Comparison of ENCODE assay signal across 8 cellular contexts in the genomic region with DNA sequence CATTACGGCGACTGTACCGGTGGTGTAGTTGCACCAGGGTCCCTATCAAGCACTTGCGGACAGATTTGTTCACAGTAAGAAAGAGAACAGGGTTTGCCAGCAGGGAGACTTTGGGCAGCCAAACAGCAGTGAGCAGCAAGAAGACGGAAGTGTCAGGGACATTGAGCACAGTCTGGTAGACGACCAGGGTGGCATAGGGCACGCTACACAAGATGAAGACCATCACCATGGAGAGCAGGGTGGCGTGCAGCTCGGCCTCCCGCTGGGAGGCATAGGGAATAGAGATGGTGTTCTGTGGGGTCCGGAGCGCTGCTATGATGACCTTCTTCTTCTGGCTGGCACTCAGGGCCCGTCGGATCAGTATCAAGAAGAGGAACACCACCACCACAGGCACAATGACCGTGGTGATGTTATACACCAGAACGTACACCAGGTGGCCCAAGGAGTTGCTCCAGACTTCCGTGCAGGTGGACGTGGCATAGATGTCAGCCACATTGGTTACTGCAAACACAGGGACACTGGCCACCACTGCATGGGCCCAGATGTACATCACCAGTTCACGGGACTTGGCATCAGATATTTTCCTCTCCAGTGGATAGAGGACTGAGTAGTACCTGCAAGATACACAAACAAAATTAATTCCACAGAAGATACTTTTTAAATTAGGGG. TPM values are rescaled to one million over a fixed set of nuclear protein-coding genes. Genes with fewer than 3 reads are reported as not detected.
DNase-seq lines count a peak whose midpoint lies in the region; ATAC-seq, FAIRE-seq and TF ChIP-seq lines count a peak whose summit lies in the region.

No MANE protein-coding gene starts in this region.

- 83 to 85% methylated on average over 19 of the region's 19 CpGs for WGBS in aorta, 2 donors
- 87% methylated on average over 19 of the region's 19 CpGs for WGBS in right cardiac atrium

- H3K4me1 ChIP-seq in BE2C: no peaks in the 10 kb centered on the region
- no peaks in the 10 kb centered on the region for H3K4me1 ChIP-seq in astrocyte (ENCODE audit: insufficient read depth, low read length)
- no peaks in the 10 kb centered on the region for H3K4me1 ChIP-seq in aorta (ENCODE audit: control insufficient read depth in 1 of 2, insufficient read depth in 2 of 2, low read length in 2 of 2)
- H3K4me1 ChIP-seq in right cardiac atrium (ENCODE audit: control insufficient read depth, insufficient read depth, low read length): no peaks in the 10 kb centered on the region

- TF ChIP-seq CTCF in BE2C (IDR thresholded peaks at IDR 0.05; ENCODE audit: low read depth, low read length) (peak; percentile 54), GM13976 (IDR thresholded peaks at IDR 0.05; ENCODE audit: borderline replicate concordance, control extremely low read depth, extremely low read depth, insufficient read depth, missing control alignments) (peak; percentile 62), astrocyte (IDR thresholded peaks at IDR 0.05; ENCODE audit: insufficient read depth, low read depth, low read length) (peak; percentile 40), nephron (IDR thresholded peaks at IDR 0.05; ENCODE audit: unreplicated experiment in 3 of 3) (peak in 2 of 3 experiments; percentile 17 to 28)

- H3K9me3 Mint-ChIP-seq in astrocyte (ENCODE audit: unreplicated experiment) (no peaks in the 10 kb centered on the region), nephron (no peaks in the 10 kb centered on the region)

- H3K9ac ChIP-seq in astrocyte (ENCODE audit: low read length): no peak overlapping the region

- H4K20me1 ChIP-seq in astrocyte (ENCODE audit: insufficient read depth, low read length): no peaks in the 10 kb centered on the region

- H3K27me3 Mint-ChIP-seq in astrocyte (ENCODE audit: low read depth, unreplicated experiment) (no peaks in the 10 kb centered on the region), nephron (ENCODE audit: low read depth) (no peaks in the 10 kb centered on the region)

- H3K9me3 ChIP-seq in BE2C: no peaks in the 10 kb centered on the region
- H3K9me3 ChIP-seq in astrocyte (ENCODE audit: insufficient read depth, low read depth, low read length): no peaks in the 10 kb centered on the region
- no peaks in the 10 kb centered on the region for H3K9me3 ChIP-seq in aorta (ENCODE audit: control insufficient read depth, low read length)
- H3K9me3 ChIP-seq in right cardiac atrium (ENCODE audit: control insufficient read depth, low read length): no peaks in the 10 kb centered on the region

- peaks cover 19% of the 10 kb centered on the region for H3K79me2 ChIP-seq in astrocyte (ENCODE audit: insufficient read depth, low read length)

- no peaks in the 10 kb centered on the region for H3K27me3 ChIP-seq in BE2C
- no peaks in the 10 kb centered on the region for H3K27me3 ChIP-seq in astrocyte (ENCODE audit: insufficient read depth, low read length)
- no peaks in the 10 kb centered on the region for H3K27me3 ChIP-seq in aorta (ENCODE audit: control insufficient read depth in 1 of 2, insufficient read depth in 2 of 2, low read length in 1 of 2)
- H3K27me3 ChIP-seq in right cardiac atrium (ENCODE audit: control insufficient read depth, insufficient read depth): no peaks in the 10 kb centered on the region

- H3K4me3 ChIP-seq in BE2C (ENCODE audit: low read depth, low read length) (no peak overlapping the region), astrocyte (ENCODE audit: insufficient read depth, low read depth, low read length) (no peak overlapping the region), aorta (ENCODE audit: low read length in 2 of 2) (no peak overlapping the region), right cardiac atrium (ENCODE audit: low read length) (no peak overlapping the region)

- in situ Hi-C loops in GM13976 (cut with MboI; ENCODE audit: low sequenced_read_pairs, unreplicated experiment): loop anchor here (5.0 to 10.0 kb wide), 2 partner anchors 76 to 213 kb away; no protein-coding TSS in a partner anchor

- H3K4me3 Mint-ChIP-seq in astrocyte (ENCODE audit: unreplicated experiment): no peak overlapping the region
- no peak overlapping the region for H3K4me3 Mint-ChIP-seq in nephron

- H3K27ac Mint-ChIP-seq in astrocyte (ENCODE audit: unreplicated experiment) (no peak overlapping the region), nephron (no peak overlapping the region)

- no peak for ATAC-seq in aorta (ENCODE audit: low FRiP score)
- ATAC-seq in right cardiac atrium: no peak

- H3K4me1 Mint-ChIP-seq in astrocyte (ENCODE audit: low read depth, unreplicated experiment) (no peaks in the 10 kb centered on the region), nephron (no peaks in the 10 kb centered on the region)

- H3K36me3 Mint-ChIP-seq in astrocyte (ENCODE audit: low read depth, unreplicated experiment) (peaks cover 16% of the 10 kb centered on the region), nephron (ENCODE audit: low read depth) (no peaks in the 10 kb centered on the region)

- DNase-seq in BE2C (peak; percentile 51), GM13976 (ENCODE audit: low spot score) (peak; percentile 66), HT-29 (ENCODE audit: low spot score) (peak; percentile 71), astrocyte (ENCODE audit: low read depth) (no peak), NCI-H187 (lab: John Stamatoyannopoulos, UW) (no peak), aorta (no peak), right cardiac atrium (no peak)

- no peak overlapping the region for H3K27ac ChIP-seq in astrocyte (ENCODE audit: low read depth, low read length)
- no peak overlapping the region for H3K27ac ChIP-seq in aorta (ENCODE audit: low read depth in 1 of 2, low read length in 2 of 2)
- H3K27ac ChIP-seq in right cardiac atrium (ENCODE audit: low read length): no peak overlapping the region

- H2AFZ ChIP-seq in astrocyte (ENCODE audit: low read depth, low read length): no peak overlapping the region

- no peak for FAIRE-seq in astrocyte (lab: Jason Lieb, UNC)

- no peaks in the 10 kb centered on the region for H3K36me3 ChIP-seq in BE2C
- peaks cover 16% of the 10 kb centered on the region for H3K36me3 ChIP-seq in astrocyte (ENCODE audit: insufficient read depth, low read length)
- H3K36me3 ChIP-seq in aorta (ENCODE audit: control insufficient read depth in 1 of 2, insufficient read depth in 2 of 2, low read length in 1 of 2): peaks cover 5 to 11% of the 10 kb centered on the region in 2 donors

- H3K4me2 ChIP-seq in astrocyte (ENCODE audit: low read length): no peak overlapping the region

- intact Hi-C loops in aorta (cut with DNase I): no loop called here
- intact Hi-C loops in right cardiac atrium (cut with DNase I): no loop called here

RNA-seq across cellular contexts. Expression of a gene that starts 19.1 kb away (rescaled TPM):
- 0.15 TPM for polyA plus RNA-seq in BE2C (2012; ENCODE audit: insufficient read depth, insufficient read length, low read depth)
- total RNA-seq in HT-29 (2014; rRNA removed; shearing (Covaris generic)): 0.48 and 2.1 TPM in 2 replicates
- total RNA-seq in astrocyte (0.77 and 0.84 TPM in 2 replicates), aorta (1 to 10 TPM; 1.2 TPM), right cardiac atrium (under 1 TPM; 0.25 to 0.53 (median 0.41) TPM)
- polyA plus RNA-seq in aorta (1 to 10 TPM in 1 of 2 donors, not detected in 1; 1.2 TPM), right cardiac atrium (0.16 TPM)

Comparison
In these comparisons a context has a peak if more than half of its experiments do, and no peak if none do; other contexts are left out.
1. DNase-seq: peak in BE2C (single experiment), GM13976 (single experiment) and HT-29 (single experiment); none in astrocyte (single experiment), NCI-H187 (0 of 2), aorta (0 of 2) and right cardiac atrium (0 of 3).
2. Peak in every context shown above with its lines, with median percentiles within 50 percentile points of each other: CTCF ChIP-seq.